ENCODE assay signal across 1 cellular context in the genomic region with DNA sequence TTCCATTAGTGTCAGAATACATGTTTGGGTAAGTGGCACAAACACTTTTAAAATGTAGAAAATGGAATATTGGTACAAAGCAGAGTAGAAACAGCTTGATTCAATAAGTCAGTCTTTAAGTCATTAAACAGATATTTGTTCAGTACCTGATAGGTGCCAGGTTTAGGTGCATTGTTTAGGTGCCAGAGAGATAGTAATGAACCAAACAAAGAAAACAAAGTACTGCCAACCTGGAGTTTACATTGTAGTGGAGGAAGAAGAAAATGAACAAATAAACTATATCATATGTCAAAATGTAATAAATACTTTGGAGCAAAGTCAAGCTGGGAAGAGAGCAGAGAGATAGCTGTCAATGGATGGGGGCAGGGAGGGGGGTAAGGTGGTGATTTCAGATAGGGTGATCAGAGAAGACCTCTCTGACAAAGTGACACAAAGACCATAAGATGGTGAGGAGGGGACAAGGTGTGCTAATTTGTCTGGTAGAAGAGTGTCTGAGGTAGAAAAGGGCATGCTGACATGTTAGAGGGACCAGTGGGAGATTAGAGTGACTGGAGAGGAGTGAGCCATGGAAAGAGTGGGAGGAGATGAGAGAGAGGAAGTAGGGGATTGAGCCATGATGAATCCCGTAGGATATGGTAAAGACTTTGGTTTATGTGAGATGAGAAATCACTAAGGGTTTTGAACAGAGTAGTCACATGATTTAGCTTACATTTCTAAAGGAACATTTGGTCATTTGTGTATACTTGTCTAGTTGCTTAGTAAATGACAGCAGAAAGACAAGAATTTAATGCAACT.
TF ChIP-seq lines count a peak whose summit lies in the region.

No MANE protein-coding gene starts in this region.

TF ChIP-seq in HEK293, 187 proteins besides CTCF, POLR2A, EP300 and RAD21 (continued from another document):
- TF ChIP-seq, protein P1, sequence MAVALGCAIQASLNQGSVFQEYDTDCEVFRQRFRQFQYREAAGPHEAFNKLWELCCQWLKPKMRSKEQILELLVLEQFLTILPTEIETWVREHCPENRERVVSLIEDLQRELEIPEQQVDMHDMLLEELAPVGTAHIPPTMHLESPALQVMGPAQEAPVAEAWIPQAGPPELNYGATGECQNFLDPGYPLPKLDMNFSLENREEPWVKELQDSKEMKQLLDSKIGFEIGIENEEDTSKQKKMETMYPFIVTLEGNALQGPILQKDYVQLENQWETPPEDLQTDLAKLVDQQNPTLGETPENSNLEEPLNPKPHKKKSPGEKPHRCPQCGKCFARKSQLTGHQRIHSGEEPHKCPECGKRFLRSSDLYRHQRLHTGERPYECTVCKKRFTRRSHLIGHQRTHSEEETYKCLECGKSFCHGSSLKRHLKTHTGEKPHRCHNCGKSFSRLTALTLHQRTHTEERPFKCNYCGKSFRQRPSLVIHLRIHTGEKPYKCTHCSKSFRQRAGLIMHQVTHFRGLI (tag by site-specific recombination; IDR thresholded peaks at IDR 0.05): no peak
- TF ChIP-seq ZFHX2 (tag by site-specific recombination; conservative IDR thresholded peaks at IDR 0.05): peak; percentile 64
- TF ChIP-seq TCF7L2 (IDR thresholded peaks at IDR 0.05; ENCODE audit: borderline replicate concordance, low read depth, low read length): no peak
- TF ChIP-seq KLF16 (tag by site-specific recombination; IDR thresholded peaks at IDR 0.05): no peak
- TF ChIP-seq, protein P2, sequence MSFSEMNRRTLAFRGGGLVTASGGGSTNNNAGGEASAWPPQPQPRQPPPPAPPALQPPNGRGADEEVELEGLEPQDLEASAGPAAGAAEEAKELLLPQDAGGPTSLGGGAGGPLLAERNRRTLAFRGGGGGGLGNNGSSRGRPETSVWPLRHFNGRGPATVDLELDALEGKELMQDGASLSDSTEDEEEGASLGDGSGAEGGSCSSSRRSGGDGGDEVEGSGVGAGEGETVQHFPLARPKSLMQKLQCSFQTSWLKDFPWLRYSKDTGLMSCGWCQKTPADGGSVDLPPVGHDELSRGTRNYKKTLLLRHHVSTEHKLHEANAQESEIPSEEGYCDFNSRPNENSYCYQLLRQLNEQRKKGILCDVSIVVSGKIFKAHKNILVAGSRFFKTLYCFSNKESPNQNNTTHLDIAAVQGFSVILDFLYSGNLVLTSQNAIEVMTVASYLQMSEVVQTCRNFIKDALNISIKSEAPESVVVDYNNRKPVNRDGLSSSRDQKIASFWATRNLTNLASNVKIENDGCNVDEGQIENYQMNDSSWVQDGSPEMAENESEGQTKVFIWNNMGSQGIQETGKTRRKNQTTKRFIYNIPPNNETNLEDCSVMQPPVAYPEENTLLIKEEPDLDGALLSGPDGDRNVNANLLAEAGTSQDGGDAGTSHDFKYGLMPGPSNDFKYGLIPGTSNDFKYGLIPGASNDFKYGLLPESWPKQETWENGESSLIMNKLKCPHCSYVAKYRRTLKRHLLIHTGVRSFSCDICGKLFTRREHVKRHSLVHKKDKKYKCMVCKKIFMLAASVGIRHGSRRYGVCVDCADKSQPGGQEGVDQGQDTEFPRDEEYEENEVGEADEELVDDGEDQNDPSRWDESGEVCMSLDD (tag by site-specific recombination; IDR thresholded peaks at IDR 0.05): no peak
- no peak for TF ChIP-seq ZNF768 (tag by site-specific recombination; IDR thresholded peaks at IDR 0.05)
- TF ChIP-seq ZNF274 (IDR thresholded peaks at IDR 0.05; ENCODE audit: low read length): no peak
- no peak for TF ChIP-seq ZNF274 (tag by site-specific recombination; IDR thresholded peaks at IDR 0.05; ENCODE audit: borderline replicate concordance)
- TF ChIP-seq ZBTB17 (tag by site-specific recombination; IDR thresholded peaks at IDR 0.05): peak; percentile 34; the same call in 1 of the 2 replicates
- TF ChIP-seq, protein P3, sequence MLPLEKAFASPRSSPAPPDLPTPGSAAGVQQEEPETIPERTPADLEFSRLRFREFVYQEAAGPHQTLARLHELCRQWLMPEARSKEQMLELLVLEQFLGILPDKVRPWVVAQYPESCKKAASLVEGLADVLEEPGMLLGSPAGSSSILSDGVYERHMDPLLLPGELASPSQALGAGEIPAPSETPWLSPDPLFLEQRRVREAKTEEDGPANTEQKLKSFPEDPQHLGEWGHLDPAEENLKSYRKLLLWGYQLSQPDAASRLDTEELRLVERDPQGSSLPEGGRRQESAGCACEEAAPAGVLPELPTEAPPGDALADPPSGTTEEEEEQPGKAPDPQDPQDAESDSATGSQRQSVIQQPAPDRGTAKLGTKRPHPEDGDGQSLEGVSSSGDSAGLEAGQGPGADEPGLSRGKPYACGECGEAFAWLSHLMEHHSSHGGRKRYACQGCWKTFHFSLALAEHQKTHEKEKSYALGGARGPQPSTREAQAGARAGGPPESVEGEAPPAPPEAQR (tag by site-specific recombination; IDR thresholded peaks at IDR 0.05): no peak
- TF ChIP-seq RBAK (tag by site-specific recombination; IDR thresholded peaks at IDR 0.05): peak; percentile 45; the same call in 1 of the 2 replicates
- no peak for TF ChIP-seq GLI4 (tag by site-specific recombination; IDR thresholded peaks at IDR 0.05)
